In genomic region chr10:49784631-49785030, GRCh38 we compare ENCODE assay signal across 36 cellular contexts. TPM values are rescaled to one million over a fixed set of nuclear protein-coding genes. Genes with fewer than 3 reads are reported as not detected.
"Had no signal": no experiment of that assay in that cellular context is flagged by ENCODE, and none has a peak within 500 bp of the region (broad histone marks: within the 10 kb centered on the region; RNA-seq: fewer than 3 reads in every experiment).

No MANE protein-coding gene starts in this region.

- DNase-seq: activated CD4-positive, alpha-beta T cell treated with anti-CD3 and anti-CD28 coated beads, Interleukin-2, amount 10 ng/mL, durations not matched to agents 24 days and 14 days; activated CD4-positive, alpha-beta T cell treated with anti-CD3 and anti-CD28 coated beads, Interleukin-2, amount 50 U/mL, for 4 hours; activated CD4-positive, CD25-positive, alpha-beta regulatory T cell; activated CD8-positive, alpha-beta T cell treated with anti-CD3 and anti-CD28 coated beads for 36 hours; activated gamma-delta T cell; activated naive CD4-positive, alpha-beta T cell treated with Interleukin-2 at 50 U/mL for 16 hours; activated naive CD8-positive, alpha-beta T cell treated with anti-CD3 and anti-CD28 coated beads, Interleukin-2, amount 10 ng/mL, durations not matched to agents 7 days and 5 days; activated T-cell treated with anti-CD3 and anti-CD28 coated beads, Interleukin-2, amount 50 U/mL, for 24 hours; amygdala; cerebellar nuclear complex; Kasumi-1; KBM-7; MG63; NCI-H1048; NCI-H1105 treated with DMSO at 0.1 percent for 48 hours; NCI-H1436; NCI-H187; NCI-H2029 treated with DMSO at 0.1 percent for 48 hours; NCI-H2107; NCI-H2171; NCI-H510A; NCI-H526; NCI-H748 treated with DMSO at 0.1 percent for 48 hours; NK-92 treated with Interleukin-12 subunit alpha and Interleukin-12 subunit beta, amount 100 ng/mL, for 24 hours; SHP77; SJCRH30; SW 1271; T-helper 1 cell; T-helper 2 cell; T-helper 9 cell; WERI-Rb-1 had no signal

- ATAC-seq: activated CD8-positive, alpha-beta T cell treated with anti-CD3 and anti-CD28 coated beads for 36 hours had no signal

- H3K27me3 ChIP-seq: ascending aorta, SJCRH30 had no signal

- H3K36me3 Mint-ChIP-seq: activated naive CD4-positive, alpha-beta T cell treated with anti-CD3 and anti-CD28 coated beads, Interleukin-2, amount 50 U/mL, for 24 hours; activated naive CD8-positive, alpha-beta T cell treated with anti-CD3 and anti-CD28 coated beads, Interleukin-2, amount 10 ng/mL, durations not matched to agents 7 days and 5 days; IgD-negative memory B cell had no signal

- H3K9me3 ChIP-seq: ascending aorta, breast epithelium, MG63, SJCRH30 had no signal

- H3K36me3 ChIP-seq: ascending aorta, breast epithelium, MG63, SJCRH30, WERI-Rb-1 had no signal

- H3K27ac ChIP-seq: ascending aorta, breast epithelium, SJCRH30, WERI-Rb-1 had no signal

- H3K4me1 Mint-ChIP-seq: activated CD4-positive, alpha-beta T cell treated with anti-CD3 and anti-CD28 coated beads, Interleukin-2, amount 10 ng/mL, durations not matched to agents 24 days and 14 days; activated naive CD4-positive, alpha-beta T cell treated with anti-CD3 and anti-CD28 coated beads, Interleukin-2, amount 50 U/mL, for 24 hours; activated naive CD8-positive, alpha-beta T cell treated with anti-CD3 and anti-CD28 coated beads, Interleukin-2, amount 10 ng/mL, durations not matched to agents 7 days and 5 days had no signal

- H3K4me3 Mint-ChIP-seq: activated CD4-positive, alpha-beta T cell treated with anti-CD3 and anti-CD28 coated beads, Interleukin-2, amount 10 ng/mL, durations not matched to agents 24 days and 14 days; activated CD8-positive, alpha-beta T cell treated with anti-CD3 and anti-CD28 coated beads for 36 hours; activated naive CD4-positive, alpha-beta T cell treated with anti-CD3 and anti-CD28 coated beads, Interleukin-2, amount 50 U/mL, for 24 hours; activated naive CD8-positive, alpha-beta T cell treated with anti-CD3 and anti-CD28 coated beads, Interleukin-2, amount 10 ng/mL, durations not matched to agents 7 days and 5 days; activated T-cell treated with anti-CD3 and anti-CD28 coated beads, Interleukin-2, amount 50 U/mL, for 24 hours; IgD-negative memory B cell had no signal

- H3K9me3 Mint-ChIP-seq: activated CD4-positive, alpha-beta T cell treated with anti-CD3 and anti-CD28 coated beads, Interleukin-2, amount 10 ng/mL, durations not matched to agents 24 days and 14 days; activated CD8-positive, alpha-beta T cell treated with anti-CD3 and anti-CD28 coated beads for 36 hours; activated naive CD4-positive, alpha-beta T cell treated with anti-CD3 and anti-CD28 coated beads, Interleukin-2, amount 50 U/mL, for 24 hours; activated naive CD8-positive, alpha-beta T cell treated with anti-CD3 and anti-CD28 coated beads, Interleukin-2, amount 10 ng/mL, durations not matched to agents 7 days and 5 days; activated T-cell treated with anti-CD3 and anti-CD28 coated beads, Interleukin-2, amount 50 U/mL, for 24 hours; activated T-helper 2 cell treated with anti-CD3 and anti-CD28 coated beads, Interferon-gamma antibody, Interleukin-2, Interleukin-4, amounts not matched to agents 10 μg/mL and 5 μg/mL and 100 μg/mL, durations not matched to agents 14 hours and 24 hours and 36 hours had no signal

- H3K4me1 ChIP-seq: ascending aorta, breast epithelium, SJCRH30 had no signal

- H3K27ac Mint-ChIP-seq: activated CD4-positive, alpha-beta T cell treated with anti-CD3 and anti-CD28 coated beads, Interleukin-2, amount 10 ng/mL, durations not matched to agents 24 days and 14 days; activated CD8-positive, alpha-beta T cell treated with anti-CD3 and anti-CD28 coated beads for 36 hours; activated naive CD4-positive, alpha-beta T cell treated with anti-CD3 and anti-CD28 coated beads, Interleukin-2, amount 50 U/mL, for 24 hours; activated naive CD8-positive, alpha-beta T cell treated with anti-CD3 and anti-CD28 coated beads, Interleukin-2, amount 10 ng/mL, durations not matched to agents 7 days and 5 days; activated T-cell treated with anti-CD3 and anti-CD28 coated beads, Interleukin-2, amount 50 U/mL, for 24 hours; activated T-helper 2 cell treated with anti-CD3 and anti-CD28 coated beads, Interferon-gamma antibody, Interleukin-2, Interleukin-4, amounts not matched to agents 10 μg/mL and 5 μg/mL and 100 μg/mL, durations not matched to agents 14 hours and 24 hours and 36 hours; IgD-negative memory B cell had no signal

- H3K4me3 ChIP-seq: ascending aorta, breast epithelium, MG63, SJCRH30 had no signal

RNA-seq across cellular contexts. Expression of gene OGDHL, which starts 22.5 kb away (rescaled TPM):
- total RNA-seq: activated naive CD8-positive, alpha-beta T cell treated with anti-CD3 and anti-CD28 coated beads, Interleukin-2, amount 10 ng/mL, durations not matched to agents 7 days and 5 days; ascending aorta; breast epithelium had no signal
- polyA plus RNA-seq: IgD-negative memory B cell had no signal
